Comparison of ENCODE assay signal across 1 cellular context in the genomic region with DNA sequence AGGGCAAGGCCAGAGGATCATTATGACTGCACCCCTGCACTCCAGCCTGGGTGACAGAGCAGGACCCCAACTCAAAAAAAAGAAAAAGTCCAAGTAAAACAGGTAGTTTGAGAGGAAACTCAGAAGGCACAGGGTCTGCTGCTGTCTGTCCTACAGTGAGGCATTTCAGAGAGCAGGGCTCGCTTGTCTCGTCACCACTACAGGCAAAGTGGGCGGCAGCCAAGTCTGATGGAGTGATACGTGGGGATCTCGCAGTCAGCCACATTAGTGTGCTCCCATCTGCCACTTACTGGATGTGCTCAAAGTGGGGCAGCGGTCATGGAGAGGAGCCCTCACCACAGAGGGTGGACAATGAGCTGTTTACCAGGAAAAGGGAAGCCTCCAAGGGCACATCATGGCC.
TF ChIP-seq lines count a peak whose summit lies in the region.

No MANE protein-coding gene starts in this region.

TF ChIP-seq in GM12878, 131 proteins besides CTCF, POLR2A, EP300 and RAD21:
- no peak for TF ChIP-seq POLR2AphosphoS5 (IDR thresholded peaks at IDR 0.05; ENCODE audit: low read length)
- TF ChIP-seq HDAC2 (IDR thresholded peaks at IDR 0.05): no peak
- TF ChIP-seq RBBP5 (conservative IDR thresholded peaks at IDR 0.05): no peak
- TF ChIP-seq SMAD1 (IDR thresholded peaks at IDR 0.05; ENCODE audit: low read depth, partially characterized antibody): no peak
- TF ChIP-seq DPF2 (IDR thresholded peaks at IDR 0.05): no peak
- TF ChIP-seq, protein P1, sequence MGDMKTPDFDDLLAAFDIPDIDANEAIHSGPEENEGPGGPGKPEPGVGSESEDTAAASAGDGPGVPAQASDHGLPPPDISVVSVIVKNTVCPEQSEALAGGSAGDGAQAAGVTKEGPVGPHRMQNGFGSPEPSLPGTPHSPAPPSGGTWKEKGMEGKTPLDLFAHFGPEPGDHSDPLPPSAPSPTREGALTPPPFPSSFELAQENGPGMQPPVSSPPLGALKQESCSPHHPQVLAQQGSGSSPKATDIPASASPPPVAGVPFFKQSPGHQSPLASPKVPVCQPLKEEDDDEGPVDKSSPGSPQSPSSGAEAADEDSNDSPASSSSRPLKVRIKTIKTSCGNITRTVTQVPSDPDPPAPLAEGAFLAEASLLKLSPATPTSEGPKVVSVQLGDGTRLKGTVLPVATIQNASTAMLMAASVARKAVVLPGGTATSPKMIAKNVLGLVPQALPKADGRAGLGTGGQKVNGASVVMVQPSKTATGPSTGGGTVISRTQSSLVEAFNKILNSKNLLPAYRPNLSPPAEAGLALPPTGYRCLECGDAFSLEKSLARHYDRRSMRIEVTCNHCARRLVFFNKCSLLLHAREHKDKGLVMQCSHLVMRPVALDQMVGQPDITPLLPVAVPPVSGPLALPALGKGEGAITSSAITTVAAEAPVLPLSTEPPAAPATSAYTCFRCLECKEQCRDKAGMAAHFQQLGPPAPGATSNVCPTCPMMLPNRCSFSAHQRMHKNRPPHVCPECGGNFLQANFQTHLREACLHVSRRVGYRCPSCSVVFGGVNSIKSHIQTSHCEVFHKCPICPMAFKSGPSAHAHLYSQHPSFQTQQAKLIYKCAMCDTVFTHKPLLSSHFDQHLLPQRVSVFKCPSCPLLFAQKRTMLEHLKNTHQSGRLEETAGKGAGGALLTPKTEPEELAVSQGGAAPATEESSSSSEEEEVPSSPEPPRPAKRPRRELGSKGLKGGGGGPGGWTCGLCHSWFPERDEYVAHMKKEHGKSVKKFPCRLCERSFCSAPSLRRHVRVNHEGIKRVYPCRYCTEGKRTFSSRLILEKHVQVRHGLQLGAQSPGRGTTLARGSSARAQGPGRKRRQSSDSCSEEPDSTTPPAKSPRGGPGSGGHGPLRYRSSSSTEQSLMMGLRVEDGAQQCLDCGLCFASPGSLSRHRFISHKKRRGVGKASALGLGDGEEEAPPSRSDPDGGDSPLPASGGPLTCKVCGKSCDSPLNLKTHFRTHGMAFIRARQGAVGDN (IDR thresholded peaks at IDR 0.05): no peak
- TF ChIP-seq LARP7 (IDR thresholded peaks at IDR 0.05): no peak
- TF ChIP-seq MEF2B (IDR thresholded peaks at IDR 0.05; ENCODE audit: partially characterized antibody, poor library complexity, severe bottlenecking): no peak
- no peak for TF ChIP-seq MTA2 (IDR thresholded peaks at IDR 0.05; ENCODE audit: low read depth)
- TF ChIP-seq POLR2AphosphoS2 (IDR thresholded peaks at IDR 0.05; ENCODE audit: low read depth, low read length): no peak
